ENCODE assay signal across 2 cellular contexts in the genomic region with DNA sequence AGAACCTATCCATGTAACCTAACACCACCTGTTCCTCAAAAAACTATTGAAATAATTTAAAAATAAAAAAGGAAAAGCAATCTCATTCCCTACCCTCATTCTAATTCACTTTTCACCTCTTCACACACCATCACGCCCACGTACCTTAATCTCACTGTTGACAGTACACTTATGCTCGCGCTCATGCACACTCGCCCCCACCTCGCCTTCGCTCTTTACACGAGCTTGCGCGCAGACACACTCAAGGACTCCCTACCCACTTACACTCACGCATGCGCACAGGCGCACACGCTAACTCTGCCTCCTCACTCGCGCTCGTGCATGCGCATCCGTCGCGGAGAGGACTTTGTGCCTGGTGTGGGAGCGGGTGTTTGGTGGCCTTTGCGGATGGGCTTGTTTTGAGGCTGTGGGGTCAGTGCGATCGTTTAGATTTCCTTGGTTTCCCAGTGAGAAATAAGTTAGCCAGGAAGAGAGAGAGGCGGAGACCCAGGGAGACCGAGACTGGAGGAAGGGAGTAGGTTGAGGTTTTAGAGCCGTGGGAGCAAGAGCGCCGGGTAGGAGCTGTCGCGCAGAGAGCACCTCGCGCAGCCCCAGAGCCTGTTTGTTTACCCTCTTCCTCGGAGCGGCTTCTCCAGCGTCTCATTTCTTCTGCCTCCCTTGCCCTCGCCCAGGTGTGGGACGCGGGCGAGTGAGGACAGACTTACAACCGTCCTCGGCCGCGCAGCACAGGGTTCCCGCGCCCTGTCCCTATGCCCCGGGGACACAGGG.
TF ChIP-seq lines count a peak whose summit lies in the region.

No MANE protein-coding gene starts in this region.

TF ChIP-seq in A549, 52 proteins besides CTCF, POLR2A, EP300 and RAD21 (continued from another document):
- TF ChIP-seq, protein P1, sequence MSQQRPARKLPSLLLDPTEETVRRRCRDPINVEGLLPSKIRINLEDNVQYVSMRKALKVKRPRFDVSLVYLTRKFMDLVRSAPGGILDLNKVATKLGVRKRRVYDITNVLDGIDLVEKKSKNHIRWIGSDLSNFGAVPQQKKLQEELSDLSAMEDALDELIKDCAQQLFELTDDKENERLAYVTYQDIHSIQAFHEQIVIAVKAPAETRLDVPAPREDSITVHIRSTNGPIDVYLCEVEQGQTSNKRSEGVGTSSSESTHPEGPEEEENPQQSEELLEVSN (IDR thresholded peaks at IDR 0.05; ENCODE audit: borderline replicate concordance, low read depth) = peak; percentile 65; the same call in 1 of the 2 replicates
- TF ChIP-seq SMC3 (IDR thresholded peaks at IDR 0.05) (no peak), FOSB (CRISPR knock-in tag; IDR thresholded peaks at IDR 0.05) (no peak)
- TF ChIP-seq, protein P2, sequence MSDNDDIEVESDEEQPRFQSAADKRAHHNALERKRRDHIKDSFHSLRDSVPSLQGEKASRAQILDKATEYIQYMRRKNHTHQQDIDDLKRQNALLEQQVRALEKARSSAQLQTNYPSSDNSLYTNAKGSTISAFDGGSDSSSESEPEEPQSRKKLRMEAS (IDR thresholded peaks at IDR 0.05) = peak; percentile 77

TF ChIP-seq in endothelial cell of umbilical vein, 7 proteins besides CTCF, POLR2A, EP300 and RAD21 (continued from another document):
- no peak for TF ChIP-seq GATA2 (IDR thresholded peaks at IDR 0.05; ENCODE audit: insufficient read depth, insufficient read length, low read depth, low read length)
- TF ChIP-seq POLR2AphosphoS5 (IDR thresholded peaks at IDR 0.05; ENCODE audit: insufficient read depth, low read depth, low read length) = no peak
